ENCODE assay signal across 2 cellular contexts in genomic region chr1:16124377-16125087, GRCh38.
TF ChIP-seq lines count a peak whose summit lies in the region.

No MANE protein-coding gene starts in this region.

TF ChIP-seq in Ishikawa, 13 proteins besides CTCF, POLR2A, EP300 and RAD21:
- TF ChIP-seq EGR1 (IDR thresholded peaks at IDR 0.05) (no peak), NFIC (IDR thresholded peaks at IDR 0.05) (peak; percentile 58; the same call in 1 of the 2 replicates)

TF ChIP-seq in K562, 482 proteins besides CTCF, POLR2A, EP300 and RAD21:
- 0 out of 2 replicates have a peak, but pooled peaks have one; percentile 29 for TF ChIP-seq CBFB (CRISPR knock-in tag; IDR thresholded peaks at IDR 0.05)
- TF ChIP-seq NFIC (IDR thresholded peaks at IDR 0.05) = peak; percentile 97
- TF ChIP-seq, protein P1, sequence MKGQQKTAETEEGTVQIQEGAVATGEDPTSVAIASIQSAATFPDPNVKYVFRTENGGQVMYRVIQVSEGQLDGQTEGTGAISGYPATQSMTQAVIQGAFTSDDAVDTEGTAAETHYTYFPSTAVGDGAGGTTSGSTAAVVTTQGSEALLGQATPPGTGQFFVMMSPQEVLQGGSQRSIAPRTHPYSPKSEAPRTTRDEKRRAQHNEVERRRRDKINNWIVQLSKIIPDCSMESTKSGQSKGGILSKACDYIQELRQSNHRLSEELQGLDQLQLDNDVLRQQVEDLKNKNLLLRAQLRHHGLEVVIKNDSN (CRISPR knock-in tag; IDR thresholded peaks at IDR 0.05) = 0 out of 2 replicates have a peak, but pooled peaks have one; percentile 26
- TF ChIP-seq COPS2 (conservative IDR thresholded peaks at IDR 0.05) = no peak
- TF ChIP-seq NFIX (CRISPR knock-in tag; IDR thresholded peaks at IDR 0.05; ENCODE audit: low read depth) = peak; percentile 68
- no peak for TF ChIP-seq RAD51 (IDR thresholded peaks at IDR 0.05; ENCODE audit: borderline replicate concordance, low read depth)
- TF ChIP-seq FOXK1 (CRISPR knock-in tag; IDR thresholded peaks at IDR 0.05; ENCODE audit: borderline replicate concordance) = no peak
- TF ChIP-seq KLF16 (IDR thresholded peaks at IDR 0.05) = no peak
- no peak for TF ChIP-seq CXXC5 (CRISPR knock-in tag; IDR thresholded peaks at IDR 0.05)
- TF ChIP-seq CBFA2T3 (IDR thresholded peaks at IDR 0.05) = no peak
